ENCODE assay signal across 1 cellular context in genomic region chr17:57459286-57459915, GRCh38.
TF ChIP-seq lines count a peak whose summit lies in the region.

No MANE protein-coding gene starts in this region.

TF ChIP-seq in K562, 482 proteins besides CTCF, POLR2A, EP300 and RAD21 (continued from another document and continues in another):
- TF ChIP-seq AFF4 (CRISPR knock-in tag; IDR thresholded peaks at IDR 0.05) (no peak), MAFF (IDR thresholded peaks at IDR 0.05; ENCODE audit: low read length) (no peak), ASH1L (IDR thresholded peaks at IDR 0.05; ENCODE audit: borderline replicate concordance, low read depth, partially characterized antibody) (no peak), CHD4 (IDR thresholded peaks at IDR 0.05; ENCODE audit: insufficient read depth, insufficient replicate concordance, low read depth, low read length, poor library complexity, severe bottlenecking) (no peak), FOXA1 (IDR thresholded peaks at IDR 0.05; ENCODE audit: borderline replicate concordance) (no peak), CC2D1A (IDR thresholded peaks at IDR 0.05) (0 out of 2 replicates have a peak, but pooled peaks have one; percentile 9), BACH1 (tag; IDR thresholded peaks at IDR 0.05) (no peak), SMC3 (conservative IDR thresholded peaks at IDR 0.05; ENCODE audit: insufficient read depth, low read depth, low read length) (0 out of 2 replicates have a peak, but pooled peaks have one; percentile 13), ZNF280A (IDR thresholded peaks at IDR 0.05; ENCODE audit: low read depth, partially characterized antibody) (no peak), USF2 (CRISPR knock-in tag; IDR thresholded peaks at IDR 0.05) (peak; percentile 52; the same call in 1 of the 2 replicates), SUPT5H (IDR thresholded peaks at IDR 0.05) (no peak), MEF2D (tag; conservative IDR thresholded peaks at IDR 0.05; ENCODE audit: low read depth) (no peak; the same call in 1 of the 2 replicates), CBFB (CRISPR knock-in tag; IDR thresholded peaks at IDR 0.05) (no peak), HINFP (tag; conservative IDR thresholded peaks at IDR 0.05; ENCODE audit: low read depth) (no peak), ZNF717 (CRISPR knock-in tag; IDR thresholded peaks at IDR 0.05) (no peak), STAT6 (CRISPR knock-in tag; IDR thresholded peaks at IDR 0.05) (no peak), TAF1 (IDR thresholded peaks at IDR 0.05; ENCODE audit: control insufficient read depth, extremely low read depth, insufficient read depth, low read length, severe bottlenecking) (no peak), ZSCAN32 (CRISPR knock-in tag; IDR thresholded peaks at IDR 0.05) (no peak), NFRKB (IDR thresholded peaks at IDR 0.05; ENCODE audit: low read depth) (no peak), ZNF696 (CRISPR knock-in tag; conservative IDR thresholded peaks at IDR 0.05) (no peak), NFE2L1 (tag; IDR thresholded peaks at IDR 0.05; ENCODE audit: borderline replicate concordance, low read depth) (no peak), DIDO1 (tag; IDR thresholded peaks at IDR 0.05; ENCODE audit: low read depth) (no peak), ZNF707 (CRISPR knock-in tag; conservative IDR thresholded peaks at IDR 0.05) (no peak), LCOR (CRISPR knock-in tag; IDR thresholded peaks at IDR 0.05) (no peak), TBP (optimal IDR thresholded peaks at IDR 0.05; ENCODE audit: low read depth, low read length) (no peak), RERE (CRISPR knock-in tag; IDR thresholded peaks at IDR 0.05; ENCODE audit: borderline replicate concordance) (no peak), ELF2 (CRISPR knock-in tag; IDR thresholded peaks at IDR 0.05) (0 out of 2 replicates have a peak, but pooled peaks have one; percentile 31), PTBP1 (IDR thresholded peaks at IDR 0.05; ENCODE audit: low read depth, low read length) (no peak), MEIS2 (IDR thresholded peaks at IDR 0.05; ENCODE audit: partially characterized antibody) (peak; percentile 31), TCF3 (CRISPR knock-in tag; IDR thresholded peaks at IDR 0.05) (no peak), CBX5 (IDR thresholded peaks at IDR 0.05; ENCODE audit: borderline replicate concordance, low read depth) (no peak), FOXP1 (CRISPR knock-in tag; IDR thresholded peaks at IDR 0.05) (no peak), ZNF239 (CRISPR knock-in tag; IDR thresholded peaks at IDR 0.05) (peak; percentile 15; the same call in 1 of the 2 replicates), FIP1L1 (IDR thresholded peaks at IDR 0.05; ENCODE audit: low read depth, low read length, poor library complexity, severe bottlenecking) (no peak), SRSF9 (IDR thresholded peaks at IDR 0.05; ENCODE audit: borderline replicate concordance, low read depth, low read length) (no peak), KLF13 (tag; IDR thresholded peaks at IDR 0.05; ENCODE audit: borderline replicate concordance, low read depth) (no peak), ZNF76 (CRISPR knock-in tag; IDR thresholded peaks at IDR 0.05; ENCODE audit: borderline replicate concordance) (no peak), CSDE1 (IDR thresholded peaks at IDR 0.05) (no peak), ATF4 (CRISPR knock-in tag; IDR thresholded peaks at IDR 0.05) (no peak), MXD1 (CRISPR knock-in tag; IDR thresholded peaks at IDR 0.05; ENCODE audit: borderline replicate concordance, poor library complexity, severe bottlenecking) (no peak), E2F6 (IDR thresholded peaks at IDR 0.05; ENCODE audit: borderline replicate concordance in 1 of 2, extremely low read depth in 1 of 2, insufficient read depth in 1 of 2, insufficient read length in 1 of 2, low read depth in 1 of 2, low read length in 1 of 2, poor library complexity in 1 of 2, severe bottlenecking in 1 of 2) (peak; percentile 5 to 32), ARHGAP35 (IDR thresholded peaks at IDR 0.05; ENCODE audit: partially characterized antibody) (no peak), ZNF23 (CRISPR knock-in tag; IDR thresholded peaks at IDR 0.05) (no peak)
